In the genomic region with DNA sequence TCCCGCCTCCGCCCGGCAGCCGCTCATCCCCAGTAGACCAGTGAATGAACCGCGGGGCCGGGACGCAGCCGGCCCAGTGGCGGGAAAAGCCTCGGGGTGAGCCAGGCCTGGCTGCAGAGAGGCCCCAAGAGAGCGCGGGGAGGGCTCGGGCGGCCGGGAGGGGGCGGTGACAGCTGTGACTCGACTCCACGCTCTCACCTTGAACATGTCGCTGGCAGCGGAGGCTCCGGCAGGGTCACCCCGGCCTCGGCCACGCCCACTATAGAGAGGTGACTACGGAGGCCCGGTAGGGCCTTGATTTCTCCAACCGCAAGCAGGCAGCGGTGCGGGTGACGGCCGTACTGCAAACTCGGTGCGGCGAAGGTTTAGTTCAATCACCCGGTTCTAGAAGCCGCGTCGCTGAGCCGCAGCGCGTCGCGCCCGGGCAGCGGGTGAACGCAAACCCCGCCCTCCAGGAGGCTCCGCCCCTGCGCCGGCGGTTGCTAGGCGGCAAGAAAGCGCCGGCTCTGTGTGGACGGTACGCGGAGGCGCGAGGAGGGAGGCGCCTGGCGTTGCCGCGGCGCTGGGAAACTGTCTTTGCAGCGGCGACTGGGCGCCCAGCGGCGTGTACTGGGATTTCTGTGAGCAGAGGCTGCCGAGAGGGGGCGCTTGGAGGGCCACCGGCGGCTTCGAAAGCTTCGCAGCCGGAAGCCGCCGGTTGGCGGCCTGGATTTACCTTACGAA, we compare ENCODE assay signal across 8 cellular contexts. TPM values are rescaled to one million over a fixed set of nuclear protein-coding genes. Genes with fewer than 3 reads are reported as not detected.
DNase-seq lines count a peak whose midpoint lies in the region; ATAC-seq and TF ChIP-seq lines count a peak whose summit lies in the region.

A gene (minus strand): TSS at position 443 of the 723 bp plus-strand sequence. CDS start 236 bp downstream, at position 207.
A gene with protein sequence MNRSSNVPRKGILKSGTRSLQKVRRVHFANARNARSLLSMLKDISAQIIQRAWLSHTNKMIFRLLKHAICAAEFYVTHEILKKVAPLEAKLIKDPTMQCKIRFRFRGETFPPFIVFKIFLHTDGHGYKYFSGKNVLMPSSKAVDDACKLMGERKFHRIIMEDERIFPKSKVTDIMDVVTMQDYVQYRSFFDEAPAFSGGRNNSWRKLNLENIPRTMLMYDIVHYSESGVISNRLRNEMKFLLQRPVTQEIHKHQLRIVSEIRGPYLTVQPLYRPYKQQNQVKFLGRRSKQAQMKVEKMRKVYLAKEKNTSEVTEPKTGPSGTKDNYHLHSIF (plus strand): TSS at position 511 of the 723 bp plus-strand sequence. CDS start 2,297 bp downstream, outside the sequence.

- ATAC-seq in GM19455 (IDR thresholded peaks at IDR 0.05; ENCODE audit: unreplicated experiment) = peak; percentile 93
- ATAC-seq in activated CD8-positive, alpha-beta T cell treated with anti-CD3 and anti-CD28 coated beads for 36 hours = peak; percentile 92

- peaks cover 0 to 3% of the 10 kb centered on the region in 2 donors for H3K27me3 Mint-ChIP-seq in CD8-positive, alpha-beta memory T cell
- H3K27me3 Mint-ChIP-seq in activated CD8-positive, alpha-beta T cell treated with anti-CD3 and anti-CD28 coated beads for 36 hours = no peaks in the 10 kb centered on the region

- H3K27ac Mint-ChIP-seq in CD8-positive, alpha-beta memory T cell = peak within 1 kb of the TSS; percentile 72 to 97 (median 92)
- peak within 1 kb of the TSS; percentile 91 for H3K27ac Mint-ChIP-seq in activated CD8-positive, alpha-beta T cell treated with anti-CD3 and anti-CD28 coated beads for 36 hours

- DNase-seq in CD8-positive, alpha-beta memory T cell = peak; percentile 83 to 94 (median 91)
- peak; percentile 92 for DNase-seq in HK-2 (ENCODE audit: unreplicated experiment)
- peak; percentile 87 for DNase-seq in NCI-H82 treated with DMSO at 0.1 percent for 48 hours (lab: John Stamatoyannopoulos, UW; ENCODE audit: unreplicated experiment)
- DNase-seq in activated CD8-positive, alpha-beta T cell treated with anti-CD3 and anti-CD28 coated beads for 36 hours = peak; percentile 92
- peak; percentile 97 for DNase-seq in ecto neural progenitor cell (ENCODE audit: low spot score)
- peak; percentile 91 for DNase-seq in medulla oblongata (ENCODE audit: extremely low spot score)
- peak; percentile 76 for DNase-seq in stimulated activated CD8-positive, alpha-beta memory T cell treated with anti-CD3 and anti-CD28 coated beads, Interleukin-12 subunit alpha, Interleukin-12 subunit beta, amount 100 ng/mL, for 24 hours (ENCODE audit: extremely low read depth)

- no peaks in the 10 kb centered on the region for H3K36me3 ChIP-seq in CD8-positive, alpha-beta memory T cell (ENCODE audit: insufficient read depth, low read length)

- peaks cover 8 to 15% (median 10%) of the 10 kb centered on the region in 3 donors for H3K4me1 Mint-ChIP-seq in CD8-positive, alpha-beta memory T cell
- H3K4me1 Mint-ChIP-seq in activated CD8-positive, alpha-beta T cell treated with anti-CD3 and anti-CD28 coated beads for 36 hours (ENCODE audit: low read depth) = peaks cover 19% of the 10 kb centered on the region

- POLR2A ChIA-PET in CD8-positive, alpha-beta memory T cell (lab: Charles Lee) = interaction anchor here (1.5 to 3.6 kb wide), 5 partner anchors 33 to 165 kb away, joined by 3 to 18 read pairs (median 10); a partner anchor contains a TSS
- POLR2A ChIA-PET in activated CD8-positive, alpha-beta T cell treated with anti-CD3 and anti-CD28 coated beads for 36 hours (lab: Charles Lee) = interaction anchor here (1.1 to 2.1 kb wide), 6 partner anchors 77 to 164 kb away, joined by 3 to 6 read pairs (median 3); a partner anchor contains a TSS

- peaks cover 10% of the 10 kb centered on the region for H3K4me1 ChIP-seq in CD8-positive, alpha-beta memory T cell (ENCODE audit: insufficient read depth, low read length)

- intact Hi-C loops in activated CD8-positive, alpha-beta T cell treated with anti-CD3 and anti-CD28 coated beads for 36 hours (cut with micrococcal nuclease) = loop anchor here (1.0 to 10.0 kb wide), 3 partner anchors 46 to 147 kb away; a partner anchor contains a TSS

- TF ChIP-seq CTCF in activated CD8-positive, alpha-beta T cell treated with anti-CD3 and anti-CD28 coated beads for 36 hours (IDR thresholded peaks at IDR 0.05) = peak; percentile 58

- H3K9me3 Mint-ChIP-seq in CD8-positive, alpha-beta memory T cell = no peaks in the 10 kb centered on the region
- H3K9me3 Mint-ChIP-seq in activated CD8-positive, alpha-beta T cell treated with anti-CD3 and anti-CD28 coated beads for 36 hours = no peaks in the 10 kb centered on the region

- H3K9me3 ChIP-seq in CD8-positive, alpha-beta memory T cell (ENCODE audit: low read length) = no peaks in the 10 kb centered on the region

- CTCF ChIA-PET in CD8-positive, alpha-beta memory T cell (lab: Charles Lee) = interaction anchor here (0.8 to 4.5 kb wide), 8 partner anchors 11 to 335 kb away, joined by 3 to 47 read pairs (median 4); a partner anchor contains a TSS
- CTCF ChIA-PET in activated CD8-positive, alpha-beta T cell treated with anti-CD3 and anti-CD28 coated beads for 36 hours (lab: Charles Lee) = interaction anchor here (0.7 to 5.3 kb wide), 9 partner anchors 26 to 335 kb away, joined by 3 to 42 read pairs (median 5); a partner anchor contains a TSS

- H3K27ac ChIP-seq in CD8-positive, alpha-beta memory T cell (ENCODE audit: low read depth, low read length) = peak within 1 kb of the TSS; percentile 87

- H3K36me3 Mint-ChIP-seq in CD8-positive, alpha-beta memory T cell = no peaks in the 10 kb centered on the region
- no peaks in the 10 kb centered on the region for H3K36me3 Mint-ChIP-seq in activated CD8-positive, alpha-beta T cell treated with anti-CD3 and anti-CD28 coated beads for 36 hours (ENCODE audit: low read depth)

- H3K27me3 ChIP-seq in CD8-positive, alpha-beta memory T cell (ENCODE audit: insufficient read depth, low read length, poor library complexity, severe bottlenecking) = no peaks in the 10 kb centered on the region

- peak within 1 kb of the TSS; percentile 80 to 91 (median 83) for H3K4me3 Mint-ChIP-seq in CD8-positive, alpha-beta memory T cell
- peak within 1 kb of the TSS; percentile 78 for H3K4me3 Mint-ChIP-seq in activated CD8-positive, alpha-beta T cell treated with anti-CD3 and anti-CD28 coated beads for 36 hours

- peak within 1 kb of the TSS; percentile 50 for H3K4me3 ChIP-seq in CD8-positive, alpha-beta memory T cell (ENCODE audit: low read length)

RNA-seq across cellular contexts. Expression of the first gene that starts in this region (rescaled TPM):
- total RNA-seq in CD8-positive, alpha-beta memory T cell = 10 to 100 TPM; 38.3 to 42.6 TPM
- polyA plus RNA-seq in CD8-positive, alpha-beta memory T cell = 20.0 TPM
- total RNA-seq in activated CD8-positive, alpha-beta T cell treated with anti-CD3 and anti-CD28 coated beads for 36 hours = 10 to 100 TPM; 34.1 to 35.7 TPM

RNA-seq across cellular contexts. Expression of the second gene that starts in this region (rescaled TPM):
- under 1 TPM in 1 of 2 experiments, not detected in 1; 0.11 TPM for total RNA-seq in CD8-positive, alpha-beta memory T cell
- 0.23 TPM for polyA plus RNA-seq in CD8-positive, alpha-beta memory T cell
- total RNA-seq in activated CD8-positive, alpha-beta T cell treated with anti-CD3 and anti-CD28 coated beads for 36 hours = under 1 TPM in 1 of 2 experiments, not detected in 1; 0.14 TPM

Comparison
In these comparisons a context has a peak if more than half of its experiments do, and no peak if none do; other contexts are left out.
1. Peak in every context shown above with its lines: DNase-seq, ATAC-seq, H3K4me3 ChIP-seq and H3K27ac ChIP-seq.